Comparison of ENCODE assay signal across 21 cellular contexts in the genomic region with DNA sequence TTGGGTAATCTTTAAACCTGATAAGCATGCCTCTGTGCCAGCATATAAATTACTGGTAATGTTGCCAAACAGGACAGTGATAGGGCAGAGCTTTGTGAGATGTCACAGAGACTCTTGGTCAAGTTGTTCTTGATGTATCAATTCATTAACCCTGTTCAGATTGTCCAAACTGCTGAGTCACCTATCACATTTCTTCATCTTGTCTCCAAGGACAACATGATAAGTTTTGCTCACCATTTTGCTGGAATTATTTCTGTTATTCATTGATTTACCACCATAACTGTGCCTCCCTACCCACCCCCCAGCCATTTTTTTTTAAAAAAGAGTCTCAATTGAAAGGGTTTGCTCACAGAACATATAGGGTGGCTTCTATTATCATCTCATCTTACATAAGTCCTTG. TPM values are rescaled to one million over a fixed set of nuclear protein-coding genes. Genes with fewer than 3 reads are reported as not detected.
"Had no signal": no experiment of that assay in that cellular context is flagged by ENCODE, and none has a peak within 500 bp of the region (broad histone marks: within the 10 kb centered on the region; RNA-seq: fewer than 3 reads in every experiment).

No MANE protein-coding gene starts in this region.

- DNase-seq: activated CD4-positive, alpha-beta memory T cell treated with anti-CD3 and anti-CD28 coated beads, Interleukin-2, amount 10 ng/mL, durations not matched to agents 7 days and 5 days; activated CD4-positive, alpha-beta T cell treated with anti-CD3 and anti-CD28 coated beads for 48 hours; activated CD8-positive, alpha-beta memory T cell treated with anti-CD3 and anti-CD28 coated beads, Interleukin-2, amount 10 ng/mL, durations not matched to agents 7 days and 5 days; activated gamma-delta T cell treated with Interleukin-2 at 50 U/mL for 16 hours; aorta; brain microvascular endothelial cell; caudate nucleus; effector CD4-positive, alpha-beta T cell; foreskin melanocyte; left lung; naive thymus-derived CD4-positive, alpha-beta T cell; occipital lobe; posterior cingulate gyrus; sigmoid colon; stimulated activated CD4-positive, alpha-beta T cell treated with anti-CD3 and anti-CD28 coated beads, Interleukin-4, amount 100 ng/mL, for 1 hour; stimulated activated naive CD4-positive, alpha-beta T cell treated with Interleukin-2 at 50 U/mL for 16 hours had no signal

- ATAC-seq: activated CD8-positive, alpha-beta memory T cell treated with anti-CD3 and anti-CD28 coated beads, Interleukin-2, amount 10 ng/mL, durations not matched to agents 7 days and 5 days; left lung; naive thymus-derived CD4-positive, alpha-beta T cell had no signal

RNA-seq across cellular contexts. Expression of a gene that starts 43.4 kb away (rescaled TPM):
- total RNA-seq: aorta, epithelial cell of proximal tubule, kidney epithelial cell, neural crest cell, occipital lobe, sigmoid colon, thoracic aorta, vagina had no signal
